In genomic region chr2:209505410-209505809, GRCh38 we compare ENCODE assay signal across 34 cellular contexts.
A peak's percentile ranks its signal among the peaks of the same experiment; 100 is the strongest.
DNase-seq lines count a peak whose midpoint lies in the region; ATAC-seq and TF ChIP-seq lines count a peak whose summit lies in the region.
"Had no signal": no experiment of that assay in that cellular context is flagged by ENCODE, and none has a peak within 500 bp of the region (broad histone marks: within the 10 kb centered on the region; RNA-seq: fewer than 3 reads in every experiment).

No MANE protein-coding gene starts in this region.

- intact Hi-C loops in sciatic nerve (cut with DNase I) = no loop called here

- TF ChIP-seq CTCF in 22Rv1 (IDR thresholded peaks at IDR 0.05) = no peak

- peak; percentile 53 for ATAC-seq in GM19372 (IDR thresholded peaks at IDR 0.05; ENCODE audit: low read depth, unreplicated experiment)
- ATAC-seq in GM21786 (IDR thresholded peaks at IDR 0.05; ENCODE audit: unreplicated experiment) = peak; percentile 65
- peak; percentile 76 for ATAC-seq in HG03432 (IDR thresholded peaks at IDR 0.05; ENCODE audit: unreplicated experiment)
- no peak for ATAC-seq in sciatic nerve
- ATAC-seq: activated CD4-positive, CD25-positive, alpha-beta regulatory T cell treated with anti-CD3 and anti-CD28 coated beads, Interleukin-2, amount 50 U/mL, for 24 hours; activated T-helper 17 cell treated with anti-CD3 and anti-CD28 coated beads, Interleukin-2, amount 50 U/mL, for 72 hours; heart left ventricle; lower lobe of right lung; natural killer cell treated with Interleukin-12 subunit alpha and Interleukin-12 subunit beta and Interleukin-15 and Interleukin-18, amount 100 ng/mL, for 72 hours; stimulated activated naive CD8-positive, alpha-beta T cell treated with anti-CD3 and anti-CD28 coated beads, Interleukin-15, amount 100 ng/mL, for 72 hours; T-cell had no signal

- DNase-seq in sciatic nerve (ENCODE audit: low spot score) (no peak), SKM-1 (lab: John Stamatoyannopoulos, UW; ENCODE audit: unreplicated experiment) (no peak), NCI-H524 (lab: John Stamatoyannopoulos, UW) (no peak), NCI-H2081 treated with DMSO at 0.1 percent for 48 hours (lab: John Stamatoyannopoulos, UW) (no peak)
- DNase-seq: 8988T; activated CD4-positive, alpha-beta memory T cell treated with anti-CD3 and anti-CD28 coated beads, Interleukin-2, amount 10 ng/mL, durations not matched to agents 7 days and 5 days; activated CD8-positive, alpha-beta memory T cell treated with anti-CD3 and anti-CD28 coated beads, Interleukin-2, amount 50 U/mL, for 48 hours; AML-193; CD4-positive, alpha-beta T cell; colonic mucosa; effector CD8-positive, alpha-beta T cell; erythroblast; foreskin fibroblast; heart left ventricle; kidney glomerular epithelial cell; lower lobe of right lung; NCI-H1105 treated with DMSO at 0.1 percent for 48 hours; NCI-H2029 treated with DMSO at 0.1 percent for 48 hours; NCI-H226; NCI-H748 treated with DMSO at 0.1 percent for 48 hours; SJCRH30; small intestine; stimulated activated CD8-positive, alpha-beta memory T cell treated with anti-CD3 and anti-CD28 coated beads, Interleukin-4, amount 100 ng/mL, for 48 hours; stimulated activated naive CD8-positive, alpha-beta T cell treated with anti-CD3 and anti-CD28 coated beads, Interleukin-15, amount 100 ng/mL, for 72 hours; T-cell; thyroid gland had no signal

- peak overlapping the region; percentile 77; the same call in 1 of the 2 replicates for H3K27ac ChIP-seq in 22Rv1
- H3K27ac ChIP-seq: cardiac muscle cell, colonic mucosa, heart left ventricle, lower lobe of right lung, SJCRH30 had no signal
